In the genomic region with DNA sequence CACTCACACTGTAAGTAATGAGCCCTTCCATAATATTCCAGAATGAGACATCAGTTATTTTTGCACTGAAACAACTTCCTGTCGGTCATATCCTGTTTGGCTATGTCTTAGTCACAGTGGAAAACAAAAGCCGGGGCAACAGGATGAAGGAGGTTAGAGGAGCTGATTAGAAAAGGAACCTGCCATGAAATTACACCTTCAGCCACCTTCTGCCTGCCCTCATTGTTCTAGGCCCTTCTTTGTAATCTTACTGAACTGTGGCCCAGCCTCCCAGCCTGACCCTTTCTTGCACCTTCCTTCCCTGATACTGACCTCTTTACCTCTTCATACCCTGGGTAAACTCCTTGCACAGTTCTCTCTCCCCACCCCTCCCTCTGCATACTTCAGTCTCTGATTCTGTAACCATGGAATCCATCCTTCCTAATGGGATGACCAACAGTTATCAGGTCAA, we compare ENCODE assay signal across 8 cellular contexts.
DNase-seq lines count a peak whose midpoint lies in the region; ATAC-seq and TF ChIP-seq lines count a peak whose summit lies in the region.

No MANE protein-coding gene starts in this region.

- no peaks in the 10 kb centered on the region for H3K9me3 Mint-ChIP-seq in natural killer cell
- no peaks in the 10 kb centered on the region for H3K9me3 Mint-ChIP-seq in mesothelial cell of epicardium

- intact Hi-C loops in natural killer cell (cut with micrococcal nuclease): no loop called here

- no peak for TF ChIP-seq CTCF in natural killer cell (IDR thresholded peaks at IDR 0.05)
- no peak for TF ChIP-seq CTCF in mesothelial cell of epicardium (IDR thresholded peaks at IDR 0.05; ENCODE audit: unreplicated experiment)

- ATAC-seq in T-helper 17 cell (peak; percentile 66), natural killer cell (peak in 2 of 3 donors; percentile 29 to 34), GM21515 (IDR thresholded peaks at IDR 0.05; ENCODE audit: unreplicated experiment) (no peak), GM18870 (IDR thresholded peaks at IDR 0.05; ENCODE audit: unreplicated experiment) (no peak)

- peaks cover 5% of the 10 kb centered on the region for H3K36me3 Mint-ChIP-seq in T-helper 17 cell (ENCODE audit: low read depth)
- H3K36me3 Mint-ChIP-seq in natural killer cell: peaks cover 7% of the 10 kb centered on the region
- peaks cover 3% of the 10 kb centered on the region for H3K36me3 Mint-ChIP-seq in mesothelial cell of epicardium

- no peaks in the 10 kb centered on the region for H3K9me3 ChIP-seq in T-helper 17 cell (ENCODE audit: control insufficient read depth, low read length, poor library complexity, severe bottlenecking)

- H3K27ac Mint-ChIP-seq in T-helper 17 cell (peak overlapping the region; percentile 97), natural killer cell (peak overlapping the region; percentile 5 to 73), mesothelial cell of epicardium (no peak overlapping the region)

- H3K4me3 Mint-ChIP-seq in T-helper 17 cell: peak overlapping the region; percentile 74
- no peak overlapping the region for H3K4me3 Mint-ChIP-seq in natural killer cell
- no peak overlapping the region for H3K4me3 Mint-ChIP-seq in mesothelial cell of epicardium

- H3K4me1 Mint-ChIP-seq in T-helper 17 cell (peaks cover 23% of the 10 kb centered on the region), natural killer cell (peaks cover 8 to 10% of the 10 kb centered on the region in 2 donors), mesothelial cell of epicardium (no peaks in the 10 kb centered on the region)

- peak; percentile 40 for DNase-seq in H4 (ENCODE audit: low spot score)
- DNase-seq in T-helper 17 cell: no peak
- DNase-seq in dermis microvascular lymphatic vessel endothelial cell (ENCODE audit: low read depth in 2 of 2): peak; percentile 96 to 98
- no peak for DNase-seq in natural killer cell
- DNase-seq in mesothelial cell of epicardium (ENCODE audit: low spot score in 2 of 2, unreplicated experiment in 2 of 2): no peak
- DNase-seq in NCI-H2171 treated with DMSO at 0.1 percent for 48 hours (lab: John Stamatoyannopoulos, UW): no peak

- H3K27me3 Mint-ChIP-seq in T-helper 17 cell (no peaks in the 10 kb centered on the region), natural killer cell (ENCODE audit: low read depth in 2 of 2) (no peaks in the 10 kb centered on the region), mesothelial cell of epicardium (ENCODE audit: low read depth) (no peaks in the 10 kb centered on the region)

Comparison
In these comparisons a context has a peak if more than half of its experiments do, and no peak if none do; other contexts are left out.
1. DNase-seq: peak in H4 (single experiment) and dermis microvascular lymphatic vessel endothelial cell (2 of 2); none in T-helper 17 cell (0 of 3), natural killer cell (single experiment), mesothelial cell of epicardium (0 of 2) and NCI-H2171 treated with DMSO at 0.1 percent for 48 hours (single experiment).
2. ATAC-seq: peak in T-helper 17 cell (single experiment) and natural killer cell (2 of 3); none in GM21515 (single experiment) and GM18870 (single experiment).